In the genomic region with DNA sequence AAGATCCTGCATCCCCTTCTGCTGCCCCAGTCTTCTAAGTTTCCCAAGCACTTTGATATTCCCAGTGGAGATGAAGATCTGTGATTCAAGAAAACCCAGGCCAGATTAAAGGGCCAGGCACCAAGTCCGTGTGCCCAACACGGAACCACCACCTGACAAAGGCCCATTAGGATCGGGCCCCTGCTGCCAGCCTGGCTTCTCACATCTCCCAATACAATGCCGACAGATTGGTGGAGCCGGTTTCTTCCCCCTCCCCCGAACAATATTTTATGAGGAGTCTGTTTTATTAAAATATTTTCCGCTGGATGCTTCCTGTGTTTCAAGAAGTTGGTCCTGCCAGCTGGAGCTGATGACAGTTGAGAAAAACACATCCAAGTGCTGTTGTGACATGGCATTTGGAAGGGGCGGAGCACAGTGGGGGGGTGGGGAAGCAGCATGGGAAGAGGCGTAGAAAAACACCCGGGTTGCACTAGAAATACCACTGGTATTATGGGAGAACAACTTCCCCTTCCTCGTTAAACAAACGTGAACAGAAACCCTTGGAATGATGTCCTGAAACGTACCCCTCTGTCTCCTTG, we compare ENCODE assay signal across 21 cellular contexts. TPM values are rescaled to one million over a fixed set of nuclear protein-coding genes. Genes with fewer than 3 reads are reported as not detected.
A peak's percentile ranks its signal among the peaks of the same experiment; 100 is the strongest.
DNase-seq lines count a peak whose midpoint lies in the region; ATAC-seq and TF ChIP-seq lines count a peak whose summit lies in the region.
"Had no signal": no experiment of that assay in that cellular context is flagged by ENCODE, and none has a peak within 500 bp of the region (broad histone marks: within the 10 kb centered on the region; RNA-seq: fewer than 3 reads in every experiment).

No MANE protein-coding gene starts in this region.

- H3K9me3 Mint-ChIP-seq in chondrocyte (ENCODE audit: low read depth), result no peaks in the 10 kb centered on the region
- H3K9me3 Mint-ChIP-seq: activated B cell treated with CpG ODN at 0.5 μM for 24 hours; activated naive CD4-positive, alpha-beta T cell treated with anti-CD3 and anti-CD28 coated beads for 36 hours; CD14-positive monocyte; dendritic cell treated with granulocyte-macrophage colony-stimulating factor and Interleukin-4, amounts not matched to agents 40 ng/mL and 50 ng/mL, for 4 days had no signal

- TF ChIP-seq EP300 in sigmoid colon (IDR thresholded peaks at IDR 0.05), result no peak

- peaks cover 0 to 23% (median 9%) of the 10 kb centered on the region in 4 donors for H3K4me1 ChIP-seq in sigmoid colon
- H3K4me1 ChIP-seq: psoas muscle had no signal

- no peak overlapping the region for H3K4me3 ChIP-seq in foreskin fibroblast (ENCODE audit: low read depth in 1 of 2, low read length in 2 of 2)
- H3K4me3 ChIP-seq in sigmoid colon, result peak overlapping the region in 1 of 4 donors; percentile 7
- H3K4me3 ChIP-seq: cardiac muscle cell, psoas muscle had no signal

- H3K9me3 ChIP-seq in sigmoid colon, result no peaks in the 10 kb centered on the region
- H3K9me3 ChIP-seq: neutrophil, psoas muscle had no signal

- intact Hi-C loops in sigmoid colon (cut with DNase I), result loop anchor here (5.0 kb wide), 1 partner anchor 641 kb away; no protein-coding TSS in a partner anchor

- H3K4me1 Mint-ChIP-seq in chondrocyte (ENCODE audit: low read depth), result peaks cover 12% of the 10 kb centered on the region
- H3K4me1 Mint-ChIP-seq: activated B cell treated with CpG ODN at 0.5 μM for 24 hours, CD14-positive monocyte had no signal

- no peaks in the 10 kb centered on the region for H3K27me3 ChIP-seq in sigmoid colon
- H3K27me3 ChIP-seq: cardiac muscle cell, neutrophil had no signal

- DNase-seq in GM03348 (ENCODE audit: low spot score) (peak; percentile 52), NCI-H446 treated with DMSO at 0.1 percent for 48 hours (lab: John Stamatoyannopoulos, UW) (peak; percentile 58), foreskin fibroblast (peak; percentile 32 to 56), sigmoid colon (no peak), chondrocyte (ENCODE audit: low spot score) (no peak), DMS79 (lab: John Stamatoyannopoulos, UW) (no peak), NOMO-1 treated with DMSO at 0.1 percent for 48 hours (lab: John Stamatoyannopoulos, UW; ENCODE audit: unreplicated experiment) (no peak)
- DNase-seq: ACHN; activated B cell treated with CpG ODN at 0.5 μM for 24 hours; activated naive CD4-positive, alpha-beta T cell treated with anti-CD3 and anti-CD28 coated beads for 36 hours; amniotic stem cell; glutamatergic neuron; mesenchymal stem cell; psoas muscle; stimulated activated CD4-positive, alpha-beta T cell treated with anti-CD3 and anti-CD28 coated beads, Interleukin-4, amount 100 ng/mL, for 4 hours; stimulated activated naive CD4-positive, alpha-beta T cell had no signal

- H3K27me3 Mint-ChIP-seq in chondrocyte (ENCODE audit: low read depth), result no peaks in the 10 kb centered on the region
- H3K27me3 Mint-ChIP-seq: activated B cell treated with CpG ODN at 0.5 μM for 24 hours; dendritic cell treated with granulocyte-macrophage colony-stimulating factor and Interleukin-4, amounts not matched to agents 40 ng/mL and 50 ng/mL, for 4 days had no signal

- 85 to 90% methylated on average over 13 of the region's 13 CpGs for WGBS in sigmoid colon, 2 donors

- H3K4me3 Mint-ChIP-seq in chondrocyte (ENCODE audit: unreplicated experiment), result no peak overlapping the region
- H3K4me3 Mint-ChIP-seq: activated B cell treated with CpG ODN at 0.5 μM for 24 hours; activated naive CD4-positive, alpha-beta T cell treated with anti-CD3 and anti-CD28 coated beads for 36 hours; CD14-positive monocyte; dendritic cell treated with granulocyte-macrophage colony-stimulating factor and Interleukin-4, amounts not matched to agents 40 ng/mL and 50 ng/mL, for 4 days had no signal

- no peak for ATAC-seq in GM19324 (IDR thresholded peaks at IDR 0.05; ENCODE audit: low FRiP score, unreplicated experiment)

- no peak for TF ChIP-seq CTCF in foreskin fibroblast (IDR thresholded peaks at IDR 0.05; ENCODE audit: low read depth, low read length)
- no peak for TF ChIP-seq CTCF in sigmoid colon (IDR thresholded peaks at IDR 0.05)
- no peak for TF ChIP-seq CTCF in chondrocyte (IDR thresholded peaks at IDR 0.05)

- peaks cover 0 to 8% (median 0%) of the 10 kb centered on the region in 4 donors for H3K36me3 ChIP-seq in sigmoid colon
- H3K36me3 ChIP-seq: cardiac muscle cell had no signal

- H3K36me3 Mint-ChIP-seq in chondrocyte (ENCODE audit: low read depth), result no peaks in the 10 kb centered on the region

- H3K27ac ChIP-seq in sigmoid colon, result peak overlapping the region in 3 of 4 donors; percentile 20 to 65 (median 50)
- H3K27ac ChIP-seq: cardiac muscle cell, neutrophil, psoas muscle had no signal

- no peak for TF ChIP-seq POLR2A in sigmoid colon (IDR thresholded peaks at IDR 0.05)

- H3K27ac Mint-ChIP-seq in chondrocyte (ENCODE audit: unreplicated experiment), result no peak overlapping the region
- H3K27ac Mint-ChIP-seq: activated B cell treated with CpG ODN at 0.5 μM for 24 hours; activated naive CD4-positive, alpha-beta T cell treated with anti-CD3 and anti-CD28 coated beads for 36 hours; dendritic cell treated with granulocyte-macrophage colony-stimulating factor and Interleukin-4, amounts not matched to agents 40 ng/mL and 50 ng/mL, for 4 days had no signal

RNA-seq across cellular contexts. Expression of a gene that starts 45.0 kb away (rescaled TPM):
- total RNA-seq in sigmoid colon (under 1 TPM in 2 of 4 donors, not detected in 2; 0.14 to 0.33 TPM), chondrocyte (0.07 TPM in 1 of 3 replicates, not detected in the others)
- polyA plus RNA-seq in sigmoid colon, result under 1 TPM in 2 of 3 donors, not detected in 1; 0.46 to 0.79 TPM
- total RNA-seq: activated naive CD4-positive, alpha-beta T cell treated with anti-CD3 and anti-CD28 coated beads for 36 hours had no signal
- polyA plus RNA-seq: CD14-positive monocyte had no signal

Comparison
In these comparisons a context has a peak if more than half of its experiments do, and no peak if none do; other contexts are left out.
1. DNase-seq: peak in GM03348 (single experiment), NCI-H446 treated with DMSO at 0.1 percent for 48 hours (single experiment) and foreskin fibroblast (2 of 2); none in sigmoid colon (single experiment), chondrocyte (single experiment), DMS79 (single experiment) and NOMO-1 treated with DMSO at 0.1 percent for 48 hours (single experiment).